Comparison of ENCODE assay signal across 10 cellular contexts in the genomic region with DNA sequence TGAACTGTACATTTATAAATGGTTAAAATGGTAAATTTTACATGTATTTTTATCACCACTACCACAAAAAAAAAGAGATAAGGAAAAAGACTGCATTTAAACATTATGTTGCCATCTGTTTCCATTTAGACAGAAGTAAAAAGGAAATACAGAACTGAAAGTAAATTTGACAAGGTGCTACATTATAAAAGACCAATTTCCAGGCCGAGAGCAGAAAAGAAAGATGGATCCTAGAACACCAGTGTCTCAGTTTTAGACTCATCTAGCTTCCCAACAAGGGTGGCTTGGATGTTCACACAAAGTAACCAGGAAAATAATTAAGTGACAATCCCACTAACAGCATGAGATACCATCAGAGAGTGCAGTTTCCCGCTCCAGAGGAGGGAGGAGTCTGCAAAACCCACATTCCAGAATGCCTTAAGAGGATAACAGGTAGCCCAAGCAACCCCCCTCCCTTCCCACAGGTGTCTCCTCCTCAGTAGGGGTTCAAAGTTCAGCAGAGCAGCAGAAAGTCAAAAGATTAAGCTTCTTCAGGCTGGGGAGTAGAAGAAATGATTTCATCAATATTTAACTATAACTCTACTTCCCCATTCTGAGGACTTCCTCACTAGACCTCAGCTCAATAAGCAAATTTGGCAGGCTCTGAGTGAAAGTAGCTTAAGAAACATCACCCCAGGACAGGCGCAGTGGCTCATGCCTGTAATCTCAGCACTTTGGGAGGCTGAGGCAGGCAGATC. TPM values are rescaled to one million over a fixed set of nuclear protein-coding genes. Genes with fewer than 3 reads are reported as not detected.
A peak's percentile ranks its signal among the peaks of the same experiment; 100 is the strongest.
DNase-seq lines count a peak whose midpoint lies in the region; ATAC-seq, FAIRE-seq and TF ChIP-seq lines count a peak whose summit lies in the region.
"Had no signal": no experiment of that assay in that cellular context is flagged by ENCODE, and none has a peak within 500 bp of the region (broad histone marks: within the 10 kb centered on the region; RNA-seq: fewer than 3 reads in every experiment).

No MANE protein-coding gene starts in this region.

- no peak overlapping the region for H3K4me3 ChIP-seq in H7 (ENCODE audit: insufficient read depth, low read depth, low read length)
- no peak overlapping the region for H3K4me3 ChIP-seq in PC-9
- peak overlapping the region in 1 of 4 donors; percentile 7 for H3K4me3 ChIP-seq in esophagus muscularis mucosa
- peak overlapping the region in 1 of 2 donors; percentile 78 for H3K4me3 ChIP-seq in small intestine (ENCODE audit: low read depth in 1 of 2, low read length in 2 of 2)
- H3K4me3 ChIP-seq in vagina: no peak overlapping the region

- CTCF ChIA-PET in PC-9 (lab: Charles Lee): no interaction called here

- H3K4me1 ChIP-seq in PC-9 (replicated peaks; ENCODE audit: insufficient read depth) (peaks cover 24% of the 10 kb centered on the region), esophagus muscularis mucosa (peaks cover 59 to 79% (median 76%) of the 10 kb centered on the region in 4 donors), small intestine (ENCODE audit: control insufficient read depth in 2 of 2, insufficient read depth in 1 of 2, low read depth in 1 of 2, low read length in 1 of 2) (peaks cover 10 to 46% of the 10 kb centered on the region in 2 donors), vagina (peaks cover 67% of the 10 kb centered on the region)

- TF ChIP-seq POLR2A in esophagus muscularis mucosa (IDR thresholded peaks at IDR 0.05; ENCODE audit: low read depth) (no peak), vagina (IDR thresholded peaks at IDR 0.05) (no peak)

- no peak overlapping the region for H3K27ac ChIP-seq in PC-9
- H3K27ac ChIP-seq in esophagus muscularis mucosa (replicated peaks in 1 of 4): peak overlapping the region in 3 of 4 donors; percentile 12 to 95 (median 30)
- peak overlapping the region; percentile 69 to 70 for H3K27ac ChIP-seq in small intestine (ENCODE audit: low read depth in 1 of 2, low read length in 1 of 2)
- no peak overlapping the region for H3K27ac ChIP-seq in vagina

- peak overlapping the region; percentile 93 for H3K4me2 ChIP-seq in PC-9

- DNase-seq in H7: peak; percentile 71
- DNase-seq in PC-9: no peak
- no peak for DNase-seq in esophagus muscularis mucosa (ENCODE audit: extremely low spot score)
- peak; percentile 86 for DNase-seq in small intestine
- DNase-seq in NCI-H82 treated with DMSO at 0.1 percent for 48 hours (lab: John Stamatoyannopoulos, UW; ENCODE audit: unreplicated experiment): no peak
- DNase-seq in stimulated activated CD8-positive, alpha-beta memory T cell treated with anti-CD3 and anti-CD28 coated beads, Interleukin-4, amount 100 ng/mL, for 48 hours: no peak
- DNase-seq in vagina (ENCODE audit: extremely low spot score in 2 of 2): no peak

- H4K20me1 ChIP-seq in PC-9 (ENCODE audit: insufficient read depth): peaks cover 70% of the 10 kb centered on the region

- H3K79me2 ChIP-seq in PC-9 (ENCODE audit: low read depth): peaks cover 76% of the 10 kb centered on the region

- 70% methylated on average over 3 of the region's 3 CpGs for WGBS in esophagus muscularis mucosa
- WGBS in small intestine, 3 donors: 7 to 34% (median 27%) methylated on average over 3 of the region's 3 CpGs

- POLR2A ChIA-PET in PC-9 (lab: Charles Lee; ENCODE audit: unreplicated experiment): interaction anchor here (0.7 kb wide), 1 partner anchor 191 kb away, joined by 4 read pairs; no protein-coding TSS in a partner anchor

- H3F3A ChIP-seq in PC-9 (ENCODE audit: insufficient read depth, low read depth): peaks cover 10% of the 10 kb centered on the region; the same call in 1 of the 2 replicates

- no peaks in the 10 kb centered on the region for H3K27me3 ChIP-seq in H7 (ENCODE audit: control insufficient read depth, insufficient read depth, low read length)
- no peaks in the 10 kb centered on the region for H3K27me3 ChIP-seq in PC-9 (ENCODE audit: insufficient read depth, low read depth)
- H3K27me3 ChIP-seq in esophagus muscularis mucosa: no peaks in the 10 kb centered on the region
- no peaks in the 10 kb centered on the region for H3K27me3 ChIP-seq in small intestine (ENCODE audit: control insufficient read depth in 2 of 2, insufficient read depth in 2 of 2, low read length in 2 of 2)
- no peaks in the 10 kb centered on the region for H3K27me3 ChIP-seq in vagina

- no peak for TF ChIP-seq CTCF in PC-9 (conservative IDR thresholded peaks at IDR 0.05)
- TF ChIP-seq CTCF in esophagus muscularis mucosa (IDR thresholded peaks at IDR 0.05): no peak
- TF ChIP-seq CTCF in vagina (IDR thresholded peaks at IDR 0.05): no peak

- H3K9me3 ChIP-seq in PC-9 (ENCODE audit: insufficient read depth, low read depth): no peaks in the 10 kb centered on the region
- H3K9me3 ChIP-seq in esophagus muscularis mucosa: no peaks in the 10 kb centered on the region
- H3K9me3 ChIP-seq in small intestine (ENCODE audit: control insufficient read depth, low read depth): no peaks in the 10 kb centered on the region
- H3K9me3 ChIP-seq in vagina: no peaks in the 10 kb centered on the region

- H2AFZ ChIP-seq in PC-9: no peak overlapping the region

- intact Hi-C loops in PC-9 (cut with micrococcal nuclease; ENCODE audit: unreplicated experiment) (no loop called here), esophagus muscularis mucosa (cut with DNase I) (loop anchor here (5.0 kb wide), 1 partner anchor 188 kb away; the partner anchor contains the start of gene RPS27), vagina (cut with DNase I) (no loop called here)

- ATAC-seq in HG03354 (IDR thresholded peaks at IDR 0.05; ENCODE audit: poor library complexity, severe bottlenecking, unreplicated experiment): no peak

- TF ChIP-seq EP300 in esophagus muscularis mucosa (IDR thresholded peaks at IDR 0.05): no peak

- H3K9me2 ChIP-seq in PC-9 (ENCODE audit: insufficient read depth): no peaks in the 10 kb centered on the region

- BruUV-seq in PC-9 (replicated peaks; lab: Mats Ljungman, UMichigan): no TSS peak

- no peak for FAIRE-seq in small intestine (lab: Jason Lieb, UNC)

- peaks cover 6% of the 10 kb centered on the region for H3K36me3 ChIP-seq in H7 (replicated peaks; ENCODE audit: control insufficient read depth, insufficient read depth, low read length)
- H3K36me3 ChIP-seq in PC-9 (ENCODE audit: low read depth): peaks cover 18% of the 10 kb centered on the region; the same call in 1 of the 2 replicates
- H3K36me3 ChIP-seq in esophagus muscularis mucosa: peaks cover 0 to 23% (median 9%) of the 10 kb centered on the region in 4 donors
- H3K36me3 ChIP-seq in small intestine (ENCODE audit: control insufficient read depth in 2 of 2, insufficient read depth in 2 of 2, low read length in 2 of 2): peaks cover 0 to 3% of the 10 kb centered on the region in 2 donors
- peaks cover 0 to 7% of the 10 kb centered on the region in 2 donors for H3K36me3 ChIP-seq in vagina

RNA-seq across cellular contexts. Expression of gene TPM3, which starts 11.8 kb away (rescaled TPM):
- 712 and 754 TPM in 2 replicates for total RNA-seq in H7 (2014; rRNA removed; shearing (Covaris generic))
- total RNA-seq in PC-9 (2021) (375 and 491 TPM in 2 replicates), esophagus muscularis mucosa (100 to 1,000 TPM in 3 of 4 donors, 10 to 100 TPM in 1; 75.6 to 205 (median 131) TPM), vagina (138 TPM)
- 100 to 1,000 TPM; 244 to 335 (median 248) TPM for polyA plus RNA-seq in small intestine

RNA-seq across cellular contexts. Expression of gene NUP210L, which starts 25.2 kb away (rescaled TPM):
- total RNA-seq in H7 (2014; rRNA removed; shearing (Covaris generic)): 0.03 TPM in 1 of 2 replicates, not detected in the other
- not detected in 2 replicates for total RNA-seq in PC-9 (2021)
- total RNA-seq in esophagus muscularis mucosa: not detected
- under 1 TPM in 1 of 3 donors, not detected in 2; 0.01 TPM for polyA plus RNA-seq in small intestine
- not detected for total RNA-seq in vagina

RNA-seq across cellular contexts. Expression of gene CFAP141, which starts 26.0 kb away (rescaled TPM):
- not detected in 2 replicates for total RNA-seq in H7 (2014; rRNA removed; shearing (Covaris generic))
- total RNA-seq in PC-9 (2021): not detected in 2 replicates
- not detected for total RNA-seq in esophagus muscularis mucosa
- not detected for polyA plus RNA-seq in small intestine
- total RNA-seq in vagina: not detected
- total RNA-seq: activated CD8-positive, alpha-beta memory T cell treated with anti-CD3 and anti-CD28 coated beads for 36 hours; lower leg skin had no signal

RNA-seq across cellular contexts. Expression of gene UBAP2L, which starts 40.6 kb away (rescaled TPM):
- 162 and 166 TPM in 2 replicates for total RNA-seq in H7 (2014; rRNA removed; shearing (Covaris generic))
- total RNA-seq in PC-9 (2021): 101 and 157 TPM in 2 replicates
- 10 to 100 TPM; 53.6 to 79.7 (median 63.4) TPM for total RNA-seq in esophagus muscularis mucosa
- polyA plus RNA-seq in small intestine: 10 to 100 TPM; 29.7 to 52.3 (median 30.0) TPM
- total RNA-seq in vagina: 75.9 TPM

Comparison
In these comparisons a context has a peak if more than half of its experiments do, and no peak if none do; other contexts are left out.
1. DNase-seq: peak in H7 (single experiment) and small intestine (single experiment); none in PC-9 (0 of 2), esophagus muscularis mucosa (single experiment), NCI-H82 treated with DMSO at 0.1 percent for 48 hours (single experiment), stimulated activated CD8-positive, alpha-beta memory T cell treated with anti-CD3 and anti-CD28 coated beads, Interleukin-4, amount 100 ng/mL, for 48 hours (single experiment) and vagina (0 of 2).
2. H3K27ac ChIP-seq: peak in esophagus muscularis mucosa (3 of 4) and small intestine (2 of 2); none in PC-9 (single experiment) and vagina (single experiment).